Comparison of ENCODE assay signal across 29 cellular contexts in the genomic region with DNA sequence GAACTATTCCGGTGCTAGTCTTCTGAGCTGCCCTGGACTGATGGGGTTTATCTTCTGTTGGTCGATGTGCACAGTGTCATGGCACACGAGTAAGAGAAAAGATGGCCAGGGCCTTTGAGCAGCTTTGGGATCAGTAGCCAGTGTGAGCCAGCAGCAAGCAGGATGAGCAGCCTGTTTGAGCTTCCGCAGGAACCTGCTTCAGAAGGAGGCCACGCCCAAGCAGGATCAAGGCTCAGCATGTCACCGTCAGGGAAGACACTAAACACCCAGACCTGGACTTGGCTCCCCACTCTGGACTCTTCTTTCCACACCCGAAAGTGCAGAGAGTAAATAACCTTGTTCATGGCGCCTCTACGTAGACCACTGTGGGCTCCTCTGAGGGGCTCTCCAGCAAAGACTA.
"Had no signal": no experiment of that assay in that cellular context is flagged by ENCODE, and none has a peak within 500 bp of the region (broad histone marks: within the 10 kb centered on the region; RNA-seq: fewer than 3 reads in every experiment).

No MANE protein-coding gene starts in this region.

- H3K27me3 Mint-ChIP-seq: activated naive CD4-positive, alpha-beta T cell treated with anti-CD3 and anti-CD28 coated beads, Interleukin-2, amount 10 ng/mL, durations not matched to agents 7 days and 5 days; dendritic cell treated with granulocyte-macrophage colony-stimulating factor and Interleukin-4, amounts not matched to agents 40 ng/mL and 50 ng/mL, for 4 days; naive thymus-derived CD4-positive, alpha-beta T cell; stimulated activated memory B cell treated with anti-CD40 and anti-IgM and Interleukin-4, amounts not matched to agents 10 μg/mL and 1 μg/mL and 100 μg/mL, for 72 hours had no signal

- H3K27ac Mint-ChIP-seq: activated naive CD4-positive, alpha-beta T cell treated with anti-CD3 and anti-CD28 coated beads, Interleukin-2, amount 10 ng/mL, durations not matched to agents 7 days and 5 days; activated T-helper 1 cell treated with anti-CD3 and anti-CD28 coated beads, Interleukin-12 subunit alpha, Interleukin-12 subunit beta, Interleukin-2, Interleukin-4 antibody, amounts not matched to agents 30 ng/mL and 10 ng/mL and 1 ng/mL, durations not matched to agents 14 hours and 24 hours and 36 hours; dendritic cell treated with granulocyte-macrophage colony-stimulating factor and Interleukin-4, amounts not matched to agents 40 ng/mL and 50 ng/mL, for 4 days; endodermal cell; naive thymus-derived CD4-positive, alpha-beta T cell; stimulated activated memory B cell treated with anti-CD40 and anti-IgM and Interleukin-4, amounts not matched to agents 10 μg/mL and 1 μg/mL and 100 μg/mL, for 72 hours; T-helper 1 cell treated with Interleukin-12 subunit alpha and Interleukin-12 subunit beta and Interleukin-4 antibody, amounts not matched to agents 30 μg/mL and 1 μg/mL, for 36 hours had no signal

- H3K9ac ChIP-seq: parathyroid adenoma had no signal

- H3K9me3 Mint-ChIP-seq: activated naive CD4-positive, alpha-beta T cell treated with anti-CD3 and anti-CD28 coated beads, Interleukin-2, amount 10 ng/mL, durations not matched to agents 7 days and 5 days; activated T-helper 1 cell treated with anti-CD3 and anti-CD28 coated beads, Interleukin-12 subunit alpha, Interleukin-12 subunit beta, Interleukin-2, Interleukin-4 antibody, amounts not matched to agents 30 ng/mL and 10 ng/mL and 1 ng/mL, durations not matched to agents 14 hours and 24 hours and 36 hours; dendritic cell treated with granulocyte-macrophage colony-stimulating factor and Interleukin-4, amounts not matched to agents 40 ng/mL and 50 ng/mL, for 4 days; endodermal cell; naive thymus-derived CD4-positive, alpha-beta T cell; neural crest cell; stimulated activated memory B cell treated with anti-CD40 and anti-IgM and Interleukin-4, amounts not matched to agents 10 μg/mL and 1 μg/mL and 100 μg/mL, for 72 hours; T-helper 1 cell treated with Interleukin-12 subunit alpha and Interleukin-12 subunit beta and Interleukin-4 antibody, amounts not matched to agents 30 μg/mL and 1 μg/mL, for 36 hours had no signal

- H3K9me3 ChIP-seq: esophagus squamous epithelium, suprapubic skin, tibial artery had no signal

- H3K27me3 ChIP-seq: brain microvascular endothelial cell, esophagus squamous epithelium, suprapubic skin, tibial artery had no signal

- H3K27ac ChIP-seq: brain microvascular endothelial cell, esophagus squamous epithelium, parathyroid adenoma, suprapubic skin, tibial artery, VCaP had no signal

- ATAC-seq: activated CD4-positive, CD25-positive, alpha-beta regulatory T cell treated with anti-CD3 and anti-CD28 coated beads, Interleukin-2, amount 50 U/mL, for 24 hours; left ventricle myocardium superior; naive thymus-derived CD4-positive, alpha-beta T cell; right cardiac atrium; stimulated activated memory B cell treated with anti-CD40 and anti-IgM and Interleukin-4, amounts not matched to agents 10 μg/mL and 1 μg/mL and 100 μg/mL, for 72 hours had no signal

- H3K4me3 ChIP-seq: esophagus squamous epithelium, suprapubic skin, tibial artery had no signal

- DNase-seq: activated CD4-positive, alpha-beta T cell treated with anti-CD3 and anti-CD28 coated beads for 48 hours; activated CD4-positive, alpha-beta T cell treated with anti-CD3 and anti-CD28 coated beads, Interleukin-2, amount 50 U/mL, for 48 hours; activated CD8-positive, alpha-beta memory T cell treated with anti-CD3 and anti-CD28 coated beads for 24 hours; activated effector memory CD4-positive, alpha-beta T cell treated with anti-CD3 and anti-CD28 coated beads, Interleukin-2, amount 50 U/mL, for 16 hours; activated naive CD4-positive, alpha-beta T cell treated with anti-CD3 and anti-CD28 coated beads, Interleukin-2, amount 10 ng/mL, durations not matched to agents 7 days and 5 days; activated T-cell treated with anti-CD3 and anti-CD28 coated beads, Interleukin-2, amount 50 U/mL, for 1 hour; amniotic stem cell; brain microvascular endothelial cell; caudate nucleus; endodermal cell; esophagus squamous epithelium; left ventricle myocardium superior; mammary epithelial cell; naive thymus-derived CD4-positive, alpha-beta T cell; occipital lobe; right cardiac atrium; stimulated activated CD4-positive, alpha-beta T cell treated with anti-CD3 and anti-CD28 coated beads, Interleukin-4, amount 100 ng/mL, for 4 hours; stimulated activated CD8-positive, alpha-beta memory T cell treated with anti-CD3 and anti-CD28 coated beads, Interleukin-4, amount 100 ng/mL, for 48 hours; T-helper 9 cell; tibial artery had no signal

- H3K4me1 Mint-ChIP-seq: stimulated activated memory B cell treated with anti-CD40 and anti-IgM and Interleukin-4, amounts not matched to agents 10 μg/mL and 1 μg/mL and 100 μg/mL, for 72 hours had no signal

- H3K4me3 Mint-ChIP-seq: activated naive CD4-positive, alpha-beta T cell treated with anti-CD3 and anti-CD28 coated beads, Interleukin-2, amount 10 ng/mL, durations not matched to agents 7 days and 5 days; activated T-helper 1 cell treated with anti-CD3 and anti-CD28 coated beads, Interleukin-12 subunit alpha, Interleukin-12 subunit beta, Interleukin-2, Interleukin-4 antibody, amounts not matched to agents 30 ng/mL and 10 ng/mL and 1 ng/mL, durations not matched to agents 14 hours and 24 hours and 36 hours; dendritic cell treated with granulocyte-macrophage colony-stimulating factor and Interleukin-4, amounts not matched to agents 40 ng/mL and 50 ng/mL, for 4 days; endodermal cell; naive thymus-derived CD4-positive, alpha-beta T cell; neural crest cell; stimulated activated memory B cell treated with anti-CD40 and anti-IgM and Interleukin-4, amounts not matched to agents 10 μg/mL and 1 μg/mL and 100 μg/mL, for 72 hours; T-helper 1 cell treated with Interleukin-12 subunit alpha and Interleukin-12 subunit beta and Interleukin-4 antibody, amounts not matched to agents 30 μg/mL and 1 μg/mL, for 36 hours had no signal

- H3K36me3 Mint-ChIP-seq: activated naive CD4-positive, alpha-beta T cell treated with anti-CD3 and anti-CD28 coated beads, Interleukin-2, amount 10 ng/mL, durations not matched to agents 7 days and 5 days had no signal

- H3K4me1 ChIP-seq: parathyroid adenoma, suprapubic skin, tibial artery had no signal
